In genomic region chr17:58564971-58565370, GRCh38 we compare ENCODE assay signal across 24 cellular contexts.
"Had no signal": no experiment of that assay in that cellular context is flagged by ENCODE, and none has a peak within 500 bp of the region (broad histone marks: within the 10 kb centered on the region; RNA-seq: fewer than 3 reads in every experiment).

No MANE protein-coding gene starts in this region.

- H3K4me3 ChIP-seq: body of pancreas, cardiac muscle cell, left ventricle myocardium inferior, neural progenitor cell, right lobe of liver, skin epidermis, tibial nerve had no signal

- H3K9ac ChIP-seq: neural progenitor cell had no signal

- DNase-seq: activated CD4-positive, alpha-beta T cell treated with anti-CD3 and anti-CD28 coated beads for 1 hour; activated CD4-positive, alpha-beta T cell treated with anti-CD3 and anti-CD28 coated beads, Interleukin-2, amount 50 U/mL, for 1 hour; activated CD8-positive, alpha-beta T cell treated with anti-CD3 and anti-CD28 coated beads, Interleukin-2, amount 10 ng/mL, durations not matched to agents 7 days and 5 days; activated gamma-delta T cell; activated naive CD4-positive, alpha-beta T cell treated with anti-CD3 and anti-CD28 coated beads, Interleukin-2, amount 50 U/mL, for 16 hours; activated naive CD8-positive, alpha-beta T cell treated with anti-CD3 and anti-CD28 coated beads, Interleukin-2, amount 50 U/mL, for 24 hours; body of pancreas; dermis blood vessel endothelial cell; effector CD8-positive, alpha-beta T cell; erythroblast; foreskin fibroblast; immature natural killer cell; kidney glomerular epithelial cell; left ventricle myocardium inferior; naive thymus-derived CD8-positive, alpha-beta T cell; posterior cingulate gyrus; right lobe of liver; stimulated activated CD4-positive, alpha-beta T cell treated with anti-CD3 and anti-CD28 coated beads, Interleukin-2, amount 100 ng/mL, for 24 hours; stimulated activated naive CD8-positive, alpha-beta T cell treated with anti-CD3 and anti-CD28 coated beads, Interleukin-15, amount 100 ng/mL, for 72 hours had no signal

- H3K27me3 ChIP-seq: body of pancreas, cardiac muscle cell, neural progenitor cell, right lobe of liver, tibial nerve had no signal

- H3K4me2 ChIP-seq: neural progenitor cell had no signal

- H3K27ac ChIP-seq: body of pancreas, cardiac muscle cell, left ventricle myocardium inferior, neural progenitor cell, right lobe of liver, skin epidermis, tibial nerve, VCaP had no signal

- H3K4me1 ChIP-seq: body of pancreas, left ventricle myocardium inferior, neural progenitor cell, right lobe of liver, tibial nerve had no signal

- H3K36me3 ChIP-seq: cardiac muscle cell, left ventricle myocardium inferior, neural progenitor cell, right lobe of liver, tibial nerve had no signal

- H3K9me3 ChIP-seq: body of pancreas, left ventricle myocardium inferior, right lobe of liver, tibial nerve had no signal
